Comparison of ENCODE assay signal across 25 cellular contexts in the genomic region with DNA sequence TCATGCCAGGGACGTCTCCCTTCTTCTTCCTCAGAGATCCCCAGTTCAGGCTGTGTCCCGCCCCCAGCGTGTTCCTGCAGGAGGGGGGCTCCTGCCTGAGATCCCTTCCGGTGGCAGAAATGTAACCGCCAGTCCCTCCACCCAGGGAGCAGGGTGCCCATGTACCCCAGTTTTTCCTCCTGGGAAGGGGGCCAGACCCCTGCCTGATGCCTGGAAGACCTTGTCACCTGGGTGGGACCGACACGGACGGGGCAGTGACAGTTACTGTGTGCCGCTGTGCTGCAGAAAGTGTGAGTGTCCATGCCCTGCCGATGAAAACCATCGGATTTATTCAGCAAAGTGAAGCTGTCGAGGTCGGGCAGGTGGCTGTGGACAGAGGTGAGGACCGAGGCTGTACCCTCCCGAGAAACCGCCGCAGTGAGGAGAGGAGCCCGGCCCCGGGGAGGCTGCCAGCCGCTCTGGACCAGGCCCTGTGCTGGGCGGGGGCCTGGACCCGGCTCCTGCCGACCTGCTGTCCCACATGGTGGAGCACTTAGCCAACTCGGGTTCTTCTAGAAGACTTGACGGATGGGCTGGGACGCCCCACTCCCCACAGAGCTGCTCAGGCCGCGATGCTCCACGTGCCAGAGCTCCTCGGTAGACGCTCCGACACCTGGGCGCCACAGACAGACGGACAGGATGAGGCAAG. TPM values are rescaled to one million over a fixed set of nuclear protein-coding genes. Genes with fewer than 3 reads are reported as not detected.
DNase-seq lines count a peak whose midpoint lies in the region; ATAC-seq and TF ChIP-seq lines count a peak whose summit lies in the region.
"Had no signal": no experiment of that assay in that cellular context is flagged by ENCODE, and none has a peak within 500 bp of the region (broad histone marks: within the 10 kb centered on the region; RNA-seq: fewer than 3 reads in every experiment).

No MANE protein-coding gene starts in this region.

- intact Hi-C loops in lower lobe of right lung (cut with DNase I) (no loop called here), testis (cut with DNase I; ENCODE audit: low total_unique reads) (no loop called here)

- TF ChIP-seq POLR2A in testis (IDR thresholded peaks at IDR 0.05): no peak

- no peaks in the 10 kb centered on the region for H3K36me3 Mint-ChIP-seq in T-helper 2 cell treated with Interferon-gamma antibody and Interleukin-4, amounts not matched to agents 5 μg/mL and 100 μg/mL, for 36 hours (ENCODE audit: low read depth)
- H3K36me3 Mint-ChIP-seq: activated naive CD8-positive, alpha-beta T cell treated with anti-CD3 and anti-CD28 coated beads for 36 hours; brain had no signal

- no peak for ATAC-seq in RWPE2 (ENCODE audit: low read depth)
- no peak for ATAC-seq in lower lobe of right lung
- ATAC-seq: A549 had no signal

- H3K4me3 ChIP-seq in RWPE2 (ENCODE audit: severe bottlenecking): no peak overlapping the region
- no peak overlapping the region for H3K4me3 ChIP-seq in lower lobe of right lung
- H3K4me3 ChIP-seq in testis: no peak overlapping the region
- H3K4me3 ChIP-seq: A549, HAP-1, tibial nerve had no signal

- WGBS in testis, 2 donors: 82 to 83% methylated on average over 19 to 34 of the region's 34 CpGs

- H3K36me3 ChIP-seq in RWPE2 (ENCODE audit: low read depth) (no peaks in the 10 kb centered on the region), lower lobe of right lung (no peaks in the 10 kb centered on the region), testis (ENCODE audit: low read depth, missing control alignments) (no peaks in the 10 kb centered on the region)
- H3K36me3 ChIP-seq: HAP-1, tibial nerve had no signal

- no peak overlapping the region for H3K4me3 Mint-ChIP-seq in T-helper 2 cell treated with Interferon-gamma antibody and Interleukin-4, amounts not matched to agents 5 μg/mL and 100 μg/mL, for 36 hours
- H3K4me3 Mint-ChIP-seq: activated CD4-positive, alpha-beta T cell treated with anti-CD3 and anti-CD28 coated beads, Interleukin-2, amount 10 ng/mL, durations not matched to agents 24 days and 14 days; activated naive CD8-positive, alpha-beta T cell treated with anti-CD3 and anti-CD28 coated beads for 36 hours; brain had no signal

- no peaks in the 10 kb centered on the region for H3K27me3 Mint-ChIP-seq in T-helper 2 cell treated with Interferon-gamma antibody and Interleukin-4, amounts not matched to agents 5 μg/mL and 100 μg/mL, for 36 hours (ENCODE audit: low read depth)
- H3K27me3 Mint-ChIP-seq: activated CD4-positive, alpha-beta T cell treated with anti-CD3 and anti-CD28 coated beads, Interleukin-2, amount 10 ng/mL, durations not matched to agents 24 days and 14 days; activated naive CD8-positive, alpha-beta T cell treated with anti-CD3 and anti-CD28 coated beads for 36 hours had no signal

- H3K4me1 ChIP-seq in RWPE2 (ENCODE audit: insufficient read depth, poor library complexity, severe bottlenecking): no peaks in the 10 kb centered on the region
- no peaks in the 10 kb centered on the region for H3K4me1 ChIP-seq in lower lobe of right lung
- H3K4me1 ChIP-seq in testis: no peaks in the 10 kb centered on the region
- H3K4me1 ChIP-seq: HAP-1, tibial nerve had no signal

- H3K9me3 ChIP-seq in RWPE2 (ENCODE audit: severe bottlenecking) (no peaks in the 10 kb centered on the region), lower lobe of right lung (no peaks in the 10 kb centered on the region), testis (no peaks in the 10 kb centered on the region)
- H3K9me3 ChIP-seq: A549, HAP-1 had no signal

- no peaks in the 10 kb centered on the region for H3K9me3 Mint-ChIP-seq in T-helper 2 cell treated with Interferon-gamma antibody and Interleukin-4, amounts not matched to agents 5 μg/mL and 100 μg/mL, for 36 hours
- H3K9me3 Mint-ChIP-seq: activated CD4-positive, alpha-beta T cell treated with anti-CD3 and anti-CD28 coated beads, Interleukin-2, amount 10 ng/mL, durations not matched to agents 24 days and 14 days; activated naive CD8-positive, alpha-beta T cell treated with anti-CD3 and anti-CD28 coated beads for 36 hours had no signal

- TF ChIP-seq CTCF in RWPE2 (IDR thresholded peaks at IDR 0.05; ENCODE audit: poor library complexity, severe bottlenecking): no peak
- no peak for TF ChIP-seq CTCF in lower lobe of right lung (IDR thresholded peaks at IDR 0.05)
- no peak for TF ChIP-seq CTCF in testis (IDR thresholded peaks at IDR 0.05)

- no peak overlapping the region for H3K27ac Mint-ChIP-seq in T-helper 2 cell treated with Interferon-gamma antibody and Interleukin-4, amounts not matched to agents 5 μg/mL and 100 μg/mL, for 36 hours
- H3K27ac Mint-ChIP-seq: activated CD4-positive, alpha-beta T cell treated with anti-CD3 and anti-CD28 coated beads, Interleukin-2, amount 10 ng/mL, durations not matched to agents 24 days and 14 days; activated naive CD8-positive, alpha-beta T cell treated with anti-CD3 and anti-CD28 coated beads for 36 hours; brain had no signal

- DNase-seq in activated T-cell treated with anti-CD3 and anti-CD28 coated beads, Interleukin-2, amount 50 U/mL, for 1 hour: peak; percentile 9
- no peak for DNase-seq in activated T-cell treated with anti-CD3 and anti-CD28 coated beads, Interleukin-2, amount 50 U/mL, for 48 hours
- DNase-seq in RWPE2 (ENCODE audit: low spot score) (peak; percentile 35), lower lobe of right lung (peak; percentile 46), testis (peak; percentile 6), cerebellar nuclear complex (lab: John Stamatoyannopoulos, UW) (no peak)
- no peak for DNase-seq in stimulated activated naive CD4-positive, alpha-beta T cell (lab: John Stamatoyannopoulos, UW)
- no peak for DNase-seq in T-helper 2 cell treated with Interferon-gamma antibody and Interleukin-4, amounts not matched to agents 5 μg/mL and 100 μg/mL, for 36 hours (ENCODE audit: low spot score)
- DNase-seq: activated CD4-positive, alpha-beta T cell treated with anti-CD3 and anti-CD28 coated beads, Interleukin-2, amount 10 ng/mL, durations not matched to agents 24 days and 14 days; activated naive CD8-positive, alpha-beta T cell treated with anti-CD3 and anti-CD28 coated beads for 36 hours; activated T-cell treated with anti-CD3 and anti-CD28 coated beads for 4 hours; foreskin fibroblast; midbrain; NCI-H1105; NCI-H2107; NCI-H510A treated with DMSO at 0.1 percent for 48 hours; stimulated activated CD4-positive, alpha-beta T cell treated with anti-CD3 and anti-CD28 coated beads, Interleukin-15, amount 100 ng/mL, for 24 hours had no signal

- H3K27ac ChIP-seq in RWPE2 (ENCODE audit: poor library complexity, severe bottlenecking) (no peak overlapping the region), lower lobe of right lung (no peak overlapping the region), testis (no peak overlapping the region)
- H3K27ac ChIP-seq: A549, C4-2B, epithelial cell of prostate, tibial nerve had no signal

- no peaks in the 10 kb centered on the region for H3K4me1 Mint-ChIP-seq in T-helper 2 cell treated with Interferon-gamma antibody and Interleukin-4, amounts not matched to agents 5 μg/mL and 100 μg/mL, for 36 hours (ENCODE audit: low read depth)
- H3K4me1 Mint-ChIP-seq: activated CD4-positive, alpha-beta T cell treated with anti-CD3 and anti-CD28 coated beads, Interleukin-2, amount 10 ng/mL, durations not matched to agents 24 days and 14 days; activated naive CD8-positive, alpha-beta T cell treated with anti-CD3 and anti-CD28 coated beads for 36 hours; brain had no signal

- H3K27me3 ChIP-seq in RWPE2 (ENCODE audit: insufficient read depth, poor library complexity, severe bottlenecking) (peaks cover 55% of the 10 kb centered on the region), lower lobe of right lung (ENCODE audit: low read depth) (peaks cover 20% of the 10 kb centered on the region), testis (no peaks in the 10 kb centered on the region)
- H3K27me3 ChIP-seq: tibial nerve had no signal

RNA-seq across cellular contexts. Expression of a gene that starts 36.7 kb away (rescaled TPM):
- total RNA-seq in lower lobe of right lung: not detected
- 1 to 10 TPM; 4.2 to 7.3 TPM for total RNA-seq in testis
- polyA plus RNA-seq in testis (ENCODE audit: insufficient read depth, low read depth, low replicate concordance): 0.65 TPM
- total RNA-seq: activated CD4-positive, alpha-beta T cell treated with anti-CD3 and anti-CD28 coated beads, Interleukin-2, amount 10 ng/mL, durations not matched to agents 24 days and 14 days; activated naive CD8-positive, alpha-beta T cell treated with anti-CD3 and anti-CD28 coated beads for 36 hours; G401; renal cortical epithelial cell had no signal

Comparison
In these comparisons a context has a peak if more than half of its experiments do, and no peak if none do; other contexts are left out.
1. DNase-seq: peak in activated T-cell treated with anti-CD3 and anti-CD28 coated beads, Interleukin-2, amount 50 U/mL, for 1 hour (single experiment), RWPE2 (single experiment), lower lobe of right lung (single experiment) and testis (single experiment); none in activated T-cell treated with anti-CD3 and anti-CD28 coated beads, Interleukin-2, amount 50 U/mL, for 48 hours (0 of 2), stimulated activated naive CD4-positive, alpha-beta T cell (0 of 6), cerebellar nuclear complex (0 of 2) and T-helper 2 cell treated with Interferon-gamma antibody and Interleukin-4, amounts not matched to agents 5 μg/mL and 100 μg/mL, for 36 hours (single experiment).